ENCODE assay signal across 1 cellular context in genomic region chr17:81091774-81092517, GRCh38.
TF ChIP-seq lines count a peak whose summit lies in the region.

No MANE protein-coding gene starts in this region.

TF ChIP-seq in HCT116, 20 proteins besides CTCF, POLR2A, EP300 and RAD21:
- TF ChIP-seq SRF (IDR thresholded peaks at IDR 0.05; ENCODE audit: low read depth) (no peak), ZNF274 (IDR thresholded peaks at IDR 0.05; ENCODE audit: low read depth, low read length) (no peak), SIN3A (IDR thresholded peaks at IDR 0.05; ENCODE audit: low read depth) (no peak), TCF7L2 (IDR thresholded peaks at IDR 0.05; ENCODE audit: borderline replicate concordance, extremely low read depth, insufficient read depth, insufficient read length) (no peak)
